Comparison of ENCODE assay signal across 26 cellular contexts in the genomic region with DNA sequence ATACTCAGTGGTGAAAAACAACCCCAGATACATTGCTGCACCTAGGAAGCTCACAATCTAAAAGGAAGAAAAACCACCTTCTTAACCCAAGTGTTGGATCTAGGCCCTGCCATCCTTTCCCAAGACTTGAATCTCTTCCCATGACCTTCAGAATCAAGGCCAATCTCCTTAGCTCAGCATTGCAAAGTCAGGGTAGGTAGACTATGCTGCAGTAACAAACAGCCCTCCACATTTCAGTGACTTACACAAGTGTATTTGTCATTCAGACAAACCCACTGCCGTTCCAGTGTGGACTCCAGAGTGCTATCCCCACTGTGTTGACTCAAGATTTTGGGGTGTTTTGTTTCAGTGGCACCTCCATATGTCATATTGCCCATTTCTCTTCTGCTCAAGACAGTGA.
"Had no signal": no experiment of that assay in that cellular context is flagged by ENCODE, and none has a peak within 500 bp of the region (broad histone marks: within the 10 kb centered on the region; RNA-seq: fewer than 3 reads in every experiment).

No MANE protein-coding gene starts in this region.

- H3K36me3 ChIP-seq: colonic mucosa, esophagus squamous epithelium, gastrocnemius medialis, heart right ventricle, left lung, lower lobe of right lung had no signal

- DNase-seq: colonic mucosa; cortex of kidney; effector CD8-positive, alpha-beta T cell; effector memory CD8-positive, alpha-beta T cell; endodermal cell; erythroblast; esophagus squamous epithelium; foreskin fibroblast; foreskin melanocyte; gastrocnemius medialis; glutamatergic neuron; head of caudate nucleus; heart right ventricle; hippocampal formation; left cardiac atrium; left ventricle myocardium superior; lower lobe of right lung; mesenchymal stem cell; mucosa of descending colon; naive B cell had no signal

- H3K4me3 ChIP-seq: colonic mucosa, esophagus squamous epithelium, gastrocnemius medialis, heart right ventricle, left lung, lower lobe of right lung, mucosa of descending colon had no signal

- H3K27me3 ChIP-seq: colonic mucosa, gastrocnemius medialis, left lung had no signal

- FAIRE-seq: endometrium, islet of Langerhans, keratinocyte had no signal

- H3K4me1 ChIP-seq: colonic mucosa, gastrocnemius medialis had no signal

- H3K9me3 ChIP-seq: colonic mucosa, esophagus squamous epithelium, gastrocnemius medialis, heart right ventricle, left lung, lower lobe of right lung, mucosa of descending colon had no signal

- H3K27ac ChIP-seq: colonic mucosa, epithelial cell of prostate, esophagus squamous epithelium, gastrocnemius medialis, lower lobe of right lung had no signal

- ATAC-seq: effector memory CD8-positive, alpha-beta T cell; esophagus mucosa; gastrocnemius medialis; heart right ventricle; left cardiac atrium; left lung; left ventricle myocardium superior; lower lobe of right lung; mucosa of descending colon had no signal
